25 cellular contexts compared by ENCODE assay signal in genomic region chr12:45075575-45076282, GRCh38. TPM values are rescaled to one million over a fixed set of nuclear protein-coding genes. Genes with fewer than 3 reads are reported as not detected.
"Had no signal": no experiment of that assay in that cellular context is flagged by ENCODE, and none has a peak within 500 bp of the region (broad histone marks: within the 10 kb centered on the region; RNA-seq: fewer than 3 reads in every experiment).

No MANE protein-coding gene starts in this region.

- DNase-seq: colonic mucosa; dermis blood vessel endothelial cell; heart right ventricle; hypothalamus; islet precursor cell; left lung; mesenchymal stem cell; midbrain; spleen; stimulated activated CD4-positive, alpha-beta T cell treated with anti-CD3 and anti-CD28 coated beads, Interleukin-15, amount 100 ng/mL, for 24 hours; stimulated activated CD4-positive, alpha-beta T cell treated with anti-CD3 and anti-CD28 coated beads, Interleukin-1b, Interleukin-23, amount 100 ng/mL, for 48 hours; stimulated activated CD4-positive, alpha-beta T cell treated with anti-CD3 and anti-CD28 coated beads, Interleukin-4, amount 100 ng/mL, for 24 hours; testis had no signal

- ATAC-seq: left lung; natural killer cell treated with Interleukin-12 subunit alpha and Interleukin-12 subunit beta and Interleukin-15 and Interleukin-18, amount 100 ng/mL, for 72 hours; sciatic nerve; stimulated activated memory B cell treated with anti-CD40 and anti-IgM and Interleukin-4, amounts not matched to agents 10 μg/mL and 1 μg/mL and 100 μg/mL, for 72 hours had no signal

- H3K4me3 ChIP-seq: colonic mucosa, heart right ventricle, left lung, lung, prostate gland, spleen, testis, tibial nerve had no signal

- H3K9me3 ChIP-seq: colonic mucosa, heart right ventricle, left lung, prostate gland, spleen, testis, tibial nerve had no signal

- H3K27me3 ChIP-seq: colonic mucosa, heart right ventricle, left lung, spleen, testis, tibial nerve had no signal

- H3K36me3 ChIP-seq: colonic mucosa, heart right ventricle, left lung, prostate gland, spleen, tibial nerve had no signal

- H3K27ac ChIP-seq: colonic mucosa, heart right ventricle, left lung, parathyroid adenoma, prostate gland, spleen, testis, tibial nerve had no signal

- H3K9ac ChIP-seq: parathyroid adenoma had no signal

- H3K4me1 ChIP-seq: colonic mucosa, heart right ventricle, left lung, parathyroid adenoma, prostate gland, spleen, testis, tibial nerve had no signal

RNA-seq across cellular contexts. Expression of gene DBX2, which starts 24.8 kb away (rescaled TPM):
- total RNA-seq: colonic mucosa; dermis blood vessel endothelial cell; endodermal cell; endothelial cell of umbilical vein; fibroblast of lung; glomerular endothelial cell; left lung; lung; natural killer cell treated with Interleukin-12 subunit alpha and Interleukin-12 subunit beta and Interleukin-15 and Interleukin-18, amount 100 ng/mL, for 72 hours; renal cortical epithelial cell; spleen; tibial nerve had no signal
- polyA plus RNA-seq: endothelial cell of umbilical vein, fibroblast of lung, spleen had no signal
